In genomic region chr18:5941869-5942268, GRCh38 we compare ENCODE assay signal across 21 cellular contexts. TPM values are rescaled to one million over a fixed set of nuclear protein-coding genes. Genes with fewer than 3 reads are reported as not detected.
"Had no signal": no experiment of that assay in that cellular context is flagged by ENCODE, and none has a peak within 500 bp of the region (broad histone marks: within the 10 kb centered on the region; RNA-seq: fewer than 3 reads in every experiment).

No MANE protein-coding gene starts in this region.

- H3K4me1 ChIP-seq: colonic mucosa, testis had no signal

- H3K4me3 ChIP-seq: colonic mucosa, spleen, testis had no signal

- H3K27ac ChIP-seq: colonic mucosa, spleen, testis had no signal

- H3K9me3 ChIP-seq: colonic mucosa, spleen, testis had no signal

- H3K36me3 ChIP-seq: colonic mucosa, spleen had no signal

- ATAC-seq: activated CD8-positive, alpha-beta memory T cell treated with anti-CD3 and anti-CD28 coated beads, Interleukin-2, amount 10 ng/mL, durations not matched to agents 7 days and 5 days; activated naive CD8-positive, alpha-beta T cell treated with anti-CD3 and anti-CD28 coated beads, Interleukin-2, amount 50 U/mL, for 24 hours; left cardiac atrium; naive thymus-derived CD8-positive, alpha-beta T cell; stimulated activated memory B cell treated with anti-CD40 and anti-IgM and Interleukin-4, amounts not matched to agents 10 μg/mL and 1 μg/mL and 100 μg/mL, for 72 hours had no signal

- FAIRE-seq: islet of Langerhans, TTC549 had no signal

- DNase-seq: activated B cell treated with CpG ODN at 0.5 μM for 24 hours; activated CD4-positive, alpha-beta memory T cell treated with anti-CD3 and anti-CD28 coated beads, Interleukin-2, amount 10 ng/mL, durations not matched to agents 7 days and 5 days; activated CD4-positive, alpha-beta T cell treated with anti-CD3 and anti-CD28 coated beads for 4 hours; activated CD8-positive, alpha-beta memory T cell treated with anti-CD3 and anti-CD28 coated beads, Interleukin-2, amount 10 ng/mL, durations not matched to agents 7 days and 5 days; activated naive CD4-positive, alpha-beta T cell; activated naive CD8-positive, alpha-beta T cell treated with anti-CD3 and anti-CD28 coated beads, Interleukin-2, amount 50 U/mL, for 24 hours; anterior cingulate cortex; colonic mucosa; foreskin melanocyte; left cardiac atrium; mesenchymal stem cell; naive thymus-derived CD8-positive, alpha-beta T cell; posterior cingulate gyrus; spleen; stimulated activated CD4-positive, alpha-beta T cell treated with anti-CD3 and anti-CD28 coated beads, Interleukin-4, amount 100 ng/mL, for 4 hours; SW 1271; T-helper 2 cell; testis had no signal

- H3K27me3 ChIP-seq: colonic mucosa, spleen, testis had no signal

RNA-seq across cellular contexts. Expression of gene TMEM200C, which starts 46.5 kb away (rescaled TPM):
- total RNA-seq: activated B cell treated with CpG ODN at 0.5 μM for 24 hours; activated CD4-positive, alpha-beta memory T cell treated with anti-CD3 and anti-CD28 coated beads, Interleukin-2, amount 10 ng/mL, durations not matched to agents 7 days and 5 days; activated CD8-positive, alpha-beta memory T cell treated with anti-CD3 and anti-CD28 coated beads, Interleukin-2, amount 10 ng/mL, durations not matched to agents 7 days and 5 days; naive thymus-derived CD8-positive, alpha-beta T cell had no signal
- polyA plus RNA-seq: naive thymus-derived CD8-positive, alpha-beta T cell had no signal
